In genomic region chr1:164558461-164559341, GRCh38 we compare ENCODE assay signal across 1 cellular context.
TF ChIP-seq lines count a peak whose summit lies in the region.

PBX1 (plus strand) TSS chr1:164559184.

TF ChIP-seq in H1, 55 proteins besides CTCF, POLR2A, EP300 and RAD21 (continued from another document):
- TF ChIP-seq CHD7 (IDR thresholded peaks at IDR 0.05; ENCODE audit: insufficient replicate concordance, low read length) (peak; percentile 33), GABPA (IDR thresholded peaks at IDR 0.05; ENCODE audit: borderline replicate concordance, insufficient read depth, low read length) (no peak), ATF2 (IDR thresholded peaks at IDR 0.05; ENCODE audit: low read length) (0 out of 2 replicates have a peak, but pooled peaks have one; percentile 47), TAF1 (IDR thresholded peaks at IDR 0.05; ENCODE audit: low read depth, low read length) (peak; percentile 61; the same call in 1 of the 2 replicates), E2F6 (IDR thresholded peaks at IDR 0.05) (no peak), SRF (IDR thresholded peaks at IDR 0.05; ENCODE audit: low read depth, low read length) (no peak), YY1 (IDR thresholded peaks at IDR 0.05; ENCODE audit: low read depth, low read length) (no peak), MAX (IDR thresholded peaks at IDR 0.05) (no peak), CREB1 (IDR thresholded peaks at IDR 0.05) (peak; percentile 39), TBP (IDR thresholded peaks at IDR 0.05; ENCODE audit: low read depth, low read length) (peak; percentile 75), JUND (IDR thresholded peaks at IDR 0.05; ENCODE audit: low read length) (no peak), CBX5 (IDR thresholded peaks at IDR 0.05; ENCODE audit: low read depth, low read length) (no peak), RFX5 (IDR thresholded peaks at IDR 0.05; ENCODE audit: borderline replicate concordance, low read depth, low read length) (no peak), SP2 (IDR thresholded peaks at IDR 0.05; ENCODE audit: low read length) (no peak), GTF2F1 (IDR thresholded peaks at IDR 0.05; ENCODE audit: borderline replicate concordance, low read depth, low read length) (no peak), ZNF274 (IDR thresholded peaks at IDR 0.05; ENCODE audit: borderline replicate concordance, extremely low read depth, low read length) (no peak)
